26 cellular contexts compared by ENCODE assay signal in the genomic region with DNA sequence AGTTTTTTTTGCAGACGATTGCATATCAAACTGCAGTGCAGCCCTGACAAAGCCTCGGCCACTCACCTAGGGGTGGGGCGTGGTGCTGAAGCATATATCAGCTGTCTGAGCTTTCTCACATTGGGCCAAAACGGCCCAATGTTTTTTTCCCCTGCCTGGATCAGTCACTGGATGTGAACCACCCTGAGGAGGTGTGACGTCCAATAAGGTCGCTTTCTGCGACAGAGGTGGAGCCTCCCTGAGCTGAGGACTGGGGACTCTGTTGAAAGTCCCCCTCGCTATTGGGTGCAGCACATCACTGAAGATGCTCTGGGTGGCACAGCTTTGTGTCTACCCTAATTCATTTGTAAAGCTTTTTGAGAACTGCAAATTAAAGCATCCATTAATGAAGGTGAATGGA.
"Had no signal": no experiment of that assay in that cellular context is flagged by ENCODE, and none has a peak within 500 bp of the region (broad histone marks: within the 10 kb centered on the region; RNA-seq: fewer than 3 reads in every experiment).

No MANE protein-coding gene starts in this region.

- H3K4me3 Mint-ChIP-seq: naive thymus-derived CD4-positive, alpha-beta T cell; natural killer cell treated with Interleukin-12 subunit alpha and Interleukin-12 subunit beta and Interleukin-15 and Interleukin-18, amount 100 ng/mL, for 72 hours; stimulated activated memory B cell treated with anti-CD40 and anti-IgM and Interleukin-4, amounts not matched to agents 10 μg/mL and 1 μg/mL and 100 μg/mL, for 72 hours; stimulated activated naive CD8-positive, alpha-beta T cell treated with anti-CD3 and anti-CD28 coated beads, Interleukin-15, amount 100 ng/mL, for 72 hours had no signal

- H3K27me3 ChIP-seq: ovary, right atrium auricular region, right lobe of liver, thyroid gland, transverse colon, upper lobe of left lung had no signal

- H3K36me3 Mint-ChIP-seq: natural killer cell treated with Interleukin-12 subunit alpha and Interleukin-12 subunit beta and Interleukin-15 and Interleukin-18, amount 100 ng/mL, for 72 hours had no signal

- FAIRE-seq: islet of Langerhans, kidney had no signal

- H3K4me1 ChIP-seq: left ventricle myocardium inferior, right atrium auricular region, thyroid gland, transverse colon, upper lobe of left lung had no signal

- H3K4me1 Mint-ChIP-seq: stimulated activated memory B cell treated with anti-CD40 and anti-IgM and Interleukin-4, amounts not matched to agents 10 μg/mL and 1 μg/mL and 100 μg/mL, for 72 hours; stimulated activated naive CD8-positive, alpha-beta T cell treated with anti-CD3 and anti-CD28 coated beads, Interleukin-15, amount 100 ng/mL, for 72 hours had no signal

- H3K9me3 Mint-ChIP-seq: natural killer cell treated with Interleukin-12 subunit alpha and Interleukin-12 subunit beta and Interleukin-15 and Interleukin-18, amount 100 ng/mL, for 72 hours; stimulated activated memory B cell treated with anti-CD40 and anti-IgM and Interleukin-4, amounts not matched to agents 10 μg/mL and 1 μg/mL and 100 μg/mL, for 72 hours had no signal

- H3K27me3 Mint-ChIP-seq: progenitor cell of endocrine pancreas; stimulated activated memory B cell treated with anti-CD40 and anti-IgM and Interleukin-4, amounts not matched to agents 10 μg/mL and 1 μg/mL and 100 μg/mL, for 72 hours; stimulated activated naive CD8-positive, alpha-beta T cell treated with anti-CD3 and anti-CD28 coated beads, Interleukin-15, amount 100 ng/mL, for 72 hours had no signal

- H3K4me3 ChIP-seq: left ventricle myocardium inferior, lung, mucosa of descending colon, ovary, right atrium auricular region, right lobe of liver, smooth muscle cell, thyroid gland, transverse colon, upper lobe of left lung had no signal

- H3K36me3 ChIP-seq: ovary, right atrium auricular region, right lobe of liver, thyroid gland, transverse colon, upper lobe of left lung had no signal

- ATAC-seq: left colon; mucosa of descending colon; naive thymus-derived CD4-positive, alpha-beta T cell; natural killer cell treated with Interleukin-12 subunit alpha and Interleukin-12 subunit beta and Interleukin-15 and Interleukin-18, amount 100 ng/mL, for 72 hours; right lobe of liver; stimulated activated memory B cell treated with anti-CD40 and anti-IgM and Interleukin-4, amounts not matched to agents 10 μg/mL and 1 μg/mL and 100 μg/mL, for 72 hours; stimulated activated naive CD8-positive, alpha-beta T cell treated with anti-CD3 and anti-CD28 coated beads, Interleukin-15, amount 100 ng/mL, for 72 hours had no signal

- H3K9me3 ChIP-seq: mucosa of descending colon, ovary, thyroid gland, transverse colon, upper lobe of left lung had no signal

- H3K27ac Mint-ChIP-seq: naive thymus-derived CD4-positive, alpha-beta T cell; natural killer cell treated with Interleukin-12 subunit alpha and Interleukin-12 subunit beta and Interleukin-15 and Interleukin-18, amount 100 ng/mL, for 72 hours; progenitor cell of endocrine pancreas; stimulated activated memory B cell treated with anti-CD40 and anti-IgM and Interleukin-4, amounts not matched to agents 10 μg/mL and 1 μg/mL and 100 μg/mL, for 72 hours; stimulated activated naive CD8-positive, alpha-beta T cell treated with anti-CD3 and anti-CD28 coated beads, Interleukin-15, amount 100 ng/mL, for 72 hours had no signal

- DNase-seq: hippocampal formation; kidney; left colon; left ventricle myocardium inferior; midbrain; mucosa of descending colon; naive thymus-derived CD4-positive, alpha-beta T cell; ovary; right lobe of liver; stimulated activated CD4-positive, alpha-beta T cell treated with anti-CD3 and anti-CD28 coated beads, Interleukin-1b, Interleukin-23, amount 100 ng/mL, for 48 hours; stimulated activated CD4-positive, alpha-beta T cell treated with anti-CD3 and anti-CD28 coated beads, Interleukin-2, amount 100 ng/mL, for 48 hours; stimulated activated CD4-positive, alpha-beta T cell treated with anti-CD3 and anti-CD28 coated beads, Interleukin-4, amount 100 ng/mL, for 4 hours; stimulated activated CD8-positive, alpha-beta memory T cell treated with anti-CD3 and anti-CD28 coated beads, Interleukin-4, amount 100 ng/mL, for 48 hours; stimulated activated naive CD4-positive, alpha-beta T cell treated with Interleukin-2 at 50 U/mL for 16 hours; stimulated activated naive CD8-positive, alpha-beta T cell treated with anti-CD3 and anti-CD28 coated beads, Interleukin-15, amount 100 ng/mL, for 72 hours; substantia nigra; thyroid gland; transverse colon; upper lobe of left lung had no signal

- H3K27ac ChIP-seq: left ventricle myocardium inferior, ovary, right atrium auricular region, right lobe of liver, thyroid gland, transverse colon, upper lobe of left lung had no signal
